ENCODE assay signal across 9 cellular contexts in genomic region chr9:111959468-111959941, GRCh38.
DNase-seq lines count a peak whose midpoint lies in the region; ATAC-seq and TF ChIP-seq lines count a peak whose summit lies in the region.
"Had no signal": no experiment of that assay in that cellular context is flagged by ENCODE, and none has a peak within 500 bp of the region (broad histone marks: within the 10 kb centered on the region; RNA-seq: fewer than 3 reads in every experiment).

No MANE protein-coding gene starts in this region.

- no peaks in the 10 kb centered on the region for H3K27me3 ChIP-seq in RWPE2 (ENCODE audit: insufficient read depth, poor library complexity, severe bottlenecking)
- H3K27me3 ChIP-seq in stomach: no peaks in the 10 kb centered on the region
- H3K27me3 ChIP-seq: thyroid gland had no signal

- DNase-seq in HK-2 (ENCODE audit: unreplicated experiment): peak; percentile 88
- peak; percentile 78 for DNase-seq in RWPE2 (ENCODE audit: low spot score)
- peak; percentile 41 for DNase-seq in left cardiac atrium
- peak; percentile 63 for DNase-seq in stomach
- no peak for DNase-seq in T1000 (lab: John Stamatoyannopoulos, UW)
- DNase-seq in NCI-H526 (lab: John Stamatoyannopoulos, UW): no peak
- DNase-seq: thyroid gland had no signal

- ATAC-seq in RWPE2 (ENCODE audit: low read depth) (peak; percentile 78), left cardiac atrium (peak in 1 of 2 donors; percentile 77), GM19467 (IDR thresholded peaks at IDR 0.05; ENCODE audit: unreplicated experiment) (no peak)

- H3K4me1 ChIP-seq in RWPE2 (ENCODE audit: insufficient read depth, poor library complexity, severe bottlenecking) (peaks cover 30% of the 10 kb centered on the region), stomach (peaks cover 4 to 44% (median 18%) of the 10 kb centered on the region in 4 donors)
- H3K4me1 ChIP-seq: thyroid gland had no signal

- TF ChIP-seq CTCF in RWPE2 (IDR thresholded peaks at IDR 0.05; ENCODE audit: poor library complexity, severe bottlenecking): no peak
- TF ChIP-seq CTCF in stomach (IDR thresholded peaks at IDR 0.05): no peak

- WGBS in stomach, 5 donors: 32 to 57% (median 46%) methylated on average over 2 of the region's 2 CpGs

- TF ChIP-seq POLR2A in stomach (IDR thresholded peaks at IDR 0.05): no peak

- H3K9me3 ChIP-seq in RWPE2 (ENCODE audit: severe bottlenecking) (no peaks in the 10 kb centered on the region), stomach (no peaks in the 10 kb centered on the region)
- H3K9me3 ChIP-seq: neutrophil, thyroid gland had no signal

- TF ChIP-seq EP300 in stomach (IDR thresholded peaks at IDR 0.05): no peak

- intact Hi-C loops in left cardiac atrium (cut with DNase I) (no loop called here), stomach (cut with DNase I; ENCODE audit: low total_unique reads) (no loop called here)

- H3K36me3 ChIP-seq in RWPE2 (ENCODE audit: low read depth) (no peaks in the 10 kb centered on the region), stomach (no peaks in the 10 kb centered on the region)
- H3K36me3 ChIP-seq: neutrophil, thyroid gland had no signal

- peak overlapping the region; percentile 100 for H3K27ac ChIP-seq in RWPE2 (ENCODE audit: poor library complexity, severe bottlenecking)
- peak overlapping the region; percentile 6 to 73 (median 70) for H3K27ac ChIP-seq in stomach
- H3K27ac ChIP-seq: neutrophil, thyroid gland had no signal

- H3K4me3 ChIP-seq in RWPE2 (ENCODE audit: severe bottlenecking) (no peak overlapping the region), stomach (no peak overlapping the region)
- H3K4me3 ChIP-seq: thyroid gland had no signal

Comparison
In these comparisons a context has a peak if more than half of its experiments do, and no peak if none do; other contexts are left out.
1. DNase-seq: peak in HK-2 (single experiment), RWPE2 (single experiment), left cardiac atrium (single experiment) and stomach (single experiment); none in T1000 (single experiment) and NCI-H526 (0 of 2).